ENCODE assay signal across 10 cellular contexts in genomic region chr4:167100120-167100519, GRCh38.
DNase-seq lines count a peak whose midpoint lies in the region; ATAC-seq and TF ChIP-seq lines count a peak whose summit lies in the region.
"Had no signal": no experiment of that assay in that cellular context is flagged by ENCODE, and none has a peak within 500 bp of the region (broad histone marks: within the 10 kb centered on the region; RNA-seq: fewer than 3 reads in every experiment).

No MANE protein-coding gene starts in this region.

- H3K4me3 ChIP-seq in fibroblast of the aortic adventitia (ENCODE audit: low read depth, low read length) = no peak overlapping the region
- H3K4me3 ChIP-seq: body of pancreas had no signal

- TF ChIP-seq CTCF in fibroblast of the aortic adventitia (IDR thresholded peaks at IDR 0.05; ENCODE audit: insufficient read depth, low read length) = no peak

- DNase-seq in NCI-H510A treated with DMSO at 0.1 percent for 48 hours (lab: John Stamatoyannopoulos, UW) = peak; percentile 7
- no peak for DNase-seq in NCI-H510A (lab: John Stamatoyannopoulos, UW)
- peak; percentile 23 for DNase-seq in NCI-H2227 treated with DMSO at 0.1 percent for 48 hours (lab: John Stamatoyannopoulos, UW)
- peak; percentile 73 for DNase-seq in fibroblast of the aortic adventitia (ENCODE audit: low read depth)
- DNase-seq in substantia nigra (lab: John Stamatoyannopoulos, UW) = peak in 11 of 49 donors; percentile 2 to 75 (median 9)
- DNase-seq in AML-193 (lab: John Stamatoyannopoulos, UW) = no peak
- DNase-seq in NCI-H1694 (lab: John Stamatoyannopoulos, UW) = no peak
- DNase-seq: 8988T, body of pancreas had no signal

- H3K27ac ChIP-seq in substantia nigra (ENCODE audit: low read depth, low read length, poor library complexity, severe bottlenecking) = peak overlapping the region; percentile 82
- H3K27ac ChIP-seq: body of pancreas had no signal

- ATAC-seq in GM21515 (IDR thresholded peaks at IDR 0.05; ENCODE audit: unreplicated experiment) = no peak
- ATAC-seq: body of pancreas had no signal

Comparison
In these comparisons a context has a peak if more than half of its experiments do, and no peak if none do; other contexts are left out.
1. DNase-seq: peak in NCI-H510A treated with DMSO at 0.1 percent for 48 hours (single experiment), NCI-H2227 treated with DMSO at 0.1 percent for 48 hours (single experiment) and fibroblast of the aortic adventitia (single experiment); none in NCI-H510A (single experiment), AML-193 (0 of 2) and NCI-H1694 (single experiment).